In genomic region chr2:159010963-159011362, GRCh38 we compare ENCODE assay signal across 17 cellular contexts. TPM values are rescaled to one million over a fixed set of nuclear protein-coding genes. Genes with fewer than 3 reads are reported as not detected.
DNase-seq lines count a peak whose midpoint lies in the region; ATAC-seq and TF ChIP-seq lines count a peak whose summit lies in the region.
"Had no signal": no experiment of that assay in that cellular context is flagged by ENCODE, and none has a peak within 500 bp of the region (broad histone marks: within the 10 kb centered on the region; RNA-seq: fewer than 3 reads in every experiment).

No MANE protein-coding gene starts in this region.

- H3K27me3 Mint-ChIP-seq in stimulated activated naive CD8-positive, alpha-beta T cell treated with anti-CD3 and anti-CD28 coated beads, Interleukin-15, amount 100 ng/mL, for 72 hours = no peaks in the 10 kb centered on the region
- no peaks in the 10 kb centered on the region for H3K27me3 Mint-ChIP-seq in progenitor cell of endocrine pancreas
- H3K27me3 Mint-ChIP-seq: CD4-positive, CD25-positive, alpha-beta regulatory T cell had no signal

- H3K36me3 ChIP-seq in brain microvascular endothelial cell (replicated peaks) = peaks cover 6% of the 10 kb centered on the region
- H3K36me3 ChIP-seq: thyroid gland had no signal

- no peaks in the 10 kb centered on the region for H3K27me3 ChIP-seq in brain microvascular endothelial cell (replicated peaks)
- H3K27me3 ChIP-seq: thyroid gland had no signal

- H3K36me3 Mint-ChIP-seq in progenitor cell of endocrine pancreas (ENCODE audit: insufficient read depth) = peaks cover 45% of the 10 kb centered on the region
- H3K36me3 Mint-ChIP-seq: CD4-positive, CD25-positive, alpha-beta regulatory T cell had no signal

- H3K27ac Mint-ChIP-seq in stimulated activated naive CD8-positive, alpha-beta T cell treated with anti-CD3 and anti-CD28 coated beads, Interleukin-15, amount 100 ng/mL, for 72 hours = peak overlapping the region in 1 of 2 donors; percentile 54
- no peak overlapping the region for H3K27ac Mint-ChIP-seq in progenitor cell of endocrine pancreas
- H3K27ac Mint-ChIP-seq: activated naive CD8-positive, alpha-beta T cell; CD4-positive, CD25-positive, alpha-beta regulatory T cell had no signal

- H3K9me3 Mint-ChIP-seq in stimulated activated naive CD8-positive, alpha-beta T cell treated with anti-CD3 and anti-CD28 coated beads, Interleukin-15, amount 100 ng/mL, for 72 hours = peaks cover 17 to 23% of the 10 kb centered on the region in 2 donors
- peaks cover 24% of the 10 kb centered on the region for H3K9me3 Mint-ChIP-seq in progenitor cell of endocrine pancreas (ENCODE audit: low read depth)

- H3K27ac ChIP-seq in brain microvascular endothelial cell = peak overlapping the region; percentile 68
- H3K27ac ChIP-seq: thyroid gland had no signal

- H3K4me3 Mint-ChIP-seq in stimulated activated naive CD8-positive, alpha-beta T cell treated with anti-CD3 and anti-CD28 coated beads, Interleukin-15, amount 100 ng/mL, for 72 hours = no peak overlapping the region
- no peak overlapping the region for H3K4me3 Mint-ChIP-seq in progenitor cell of endocrine pancreas (ENCODE audit: low read depth)
- H3K4me3 Mint-ChIP-seq: activated naive CD8-positive, alpha-beta T cell; CD4-positive, CD25-positive, alpha-beta regulatory T cell had no signal

- ATAC-seq in stimulated activated naive CD8-positive, alpha-beta T cell treated with anti-CD3 and anti-CD28 coated beads, Interleukin-15, amount 100 ng/mL, for 72 hours = peak; percentile 76
- ATAC-seq in stimulated activated naive CD8-positive, alpha-beta T cell treated with anti-CD3 and anti-CD28 coated beads, Interleukin-15, Interleukin-2, amounts not matched to agents 100 U/mL and 50 U/mL, for 24 hours = no peak
- no peak for ATAC-seq in GM19035 (IDR thresholded peaks at IDR 0.05; ENCODE audit: unreplicated experiment)
- ATAC-seq: Panc1 had no signal

- no peak for TF ChIP-seq CTCF in brain microvascular endothelial cell (IDR thresholded peaks at IDR 0.05; ENCODE audit: low read depth, low read length, missing control alignments)
- no peak for TF ChIP-seq CTCF in fibroblast of villous mesenchyme (IDR thresholded peaks at IDR 0.05; ENCODE audit: insufficient read depth, low read depth, low read length)
- TF ChIP-seq CTCF in progenitor cell of endocrine pancreas (IDR thresholded peaks at IDR 0.05; ENCODE audit: unreplicated experiment) = no peak

- in situ Hi-C loops in brain microvascular endothelial cell (cut with HindIII; ENCODE audit: low pct_ligation_motif_present, low sequenced_read_pairs) = no loop called here

- H3K4me3 ChIP-seq in brain microvascular endothelial cell (ENCODE audit: low read depth, low read length) (no peak overlapping the region), fibroblast of villous mesenchyme (ENCODE audit: low read depth, low read length) (no peak overlapping the region)
- H3K4me3 ChIP-seq: thyroid gland had no signal

- DNase-seq in stimulated activated naive CD8-positive, alpha-beta T cell treated with anti-CD3 and anti-CD28 coated beads, Interleukin-15, amount 100 ng/mL, for 72 hours = no peak
- DNase-seq in stimulated activated naive CD8-positive, alpha-beta T cell treated with anti-CD3 and anti-CD28 coated beads, Interleukin-15, Interleukin-2, amounts not matched to agents 100 U/mL and 50 U/mL, for 24 hours = no peak
- DNase-seq in brain microvascular endothelial cell = no peak
- DNase-seq in fibroblast of villous mesenchyme (ENCODE audit: low read depth) = peak; percentile 58
- DNase-seq in NCI-H2171 treated with DMSO at 0.1 percent for 48 hours (lab: John Stamatoyannopoulos, UW) = no peak
- DNase-seq in activated gamma-delta T cell (lab: John Stamatoyannopoulos, UW) = no peak
- no peak for DNase-seq in progenitor cell of endocrine pancreas (ENCODE audit: low spot score, unreplicated experiment)
- DNase-seq: CD4-positive, CD25-positive, alpha-beta regulatory T cell; Kasumi-1; left cardiac atrium; midbrain; NCI-H1417; stimulated activated CD4-positive, alpha-beta T cell treated with anti-CD3 and anti-CD28 coated beads, Interleukin-12 subunit alpha, Interleukin-12 subunit beta, amount 100 ng/mL, for 4 hours had no signal

- peaks cover 15% of the 10 kb centered on the region for H3K4me1 Mint-ChIP-seq in stimulated activated naive CD8-positive, alpha-beta T cell treated with anti-CD3 and anti-CD28 coated beads, Interleukin-15, amount 100 ng/mL, for 72 hours
- peaks cover 8% of the 10 kb centered on the region for H3K4me1 Mint-ChIP-seq in progenitor cell of endocrine pancreas (ENCODE audit: low read depth)
- H3K4me1 Mint-ChIP-seq: CD4-positive, CD25-positive, alpha-beta regulatory T cell had no signal

RNA-seq across cellular contexts. Expression of gene TANC1, which starts 42.5 kb away (rescaled TPM):
- total RNA-seq in fibroblast of villous mesenchyme (49.9 and 74.7 TPM in 2 replicates), progenitor cell of endocrine pancreas (29.8 and 33.8 TPM in 2 replicates)
